In the genomic region with DNA sequence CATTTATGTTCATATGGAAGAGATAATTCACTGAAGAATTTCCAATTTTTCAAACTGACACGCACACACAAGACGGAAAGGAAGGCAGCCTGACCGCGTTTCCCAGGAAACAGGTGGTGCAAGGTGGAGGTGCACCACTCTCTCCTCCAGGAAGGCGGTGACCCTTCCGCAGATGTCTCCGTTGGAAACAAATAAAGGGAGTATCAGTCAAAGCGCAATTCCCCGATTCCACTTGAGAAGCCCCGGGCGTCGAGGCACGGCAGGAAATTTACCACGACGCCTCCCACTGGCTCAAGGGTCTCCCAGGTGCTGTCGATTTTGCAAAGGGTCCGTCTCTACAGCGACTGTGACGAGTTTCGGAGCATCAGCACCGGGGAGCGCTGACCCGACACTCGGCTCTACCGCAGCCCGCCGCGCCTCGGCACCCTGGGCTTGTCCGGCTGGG, we compare ENCODE assay signal across 8 cellular contexts. TPM values are rescaled to one million over a fixed set of nuclear protein-coding genes. Genes with fewer than 3 reads are reported as not detected.
DNase-seq lines count a peak whose midpoint lies in the region; ATAC-seq and TF ChIP-seq lines count a peak whose summit lies in the region.

No MANE protein-coding gene starts in this region.

- peaks cover 8 to 13% of the 10 kb centered on the region in 2 donors for H3K27me3 Mint-ChIP-seq in CD8-positive, alpha-beta memory T cell

- CTCF ChIA-PET in CD8-positive, alpha-beta memory T cell (lab: Charles Lee) = no interaction called here

- WGBS in right lobe of liver (ENCODE audit: insufficient coverage, low coverage, low lambda C conversion rate, missing lambda C conversion rate) = 3% methylated on average over 15 of the region's 30 CpGs

- peaks cover 15% of the 10 kb centered on the region for H3K4me1 ChIP-seq in CD8-positive, alpha-beta memory T cell (ENCODE audit: insufficient read depth, low read length)
- H3K4me1 ChIP-seq in HUES48 (ENCODE audit: control insufficient read depth, insufficient read depth, low read length) = peaks cover 11% of the 10 kb centered on the region
- H3K4me1 ChIP-seq in right lobe of liver = peaks cover 0 to 31% (median 10%) of the 10 kb centered on the region in 4 donors
- peaks cover 13% of the 10 kb centered on the region for H3K4me1 ChIP-seq in upper lobe of right lung

- peaks cover 4% of the 10 kb centered on the region for H3K27me3 ChIP-seq in CD8-positive, alpha-beta memory T cell (ENCODE audit: insufficient read depth, low read length, poor library complexity, severe bottlenecking)
- peaks cover 38% of the 10 kb centered on the region for H3K27me3 ChIP-seq in HUES48 (ENCODE audit: control insufficient read depth, insufficient read depth, low read length)
- no peaks in the 10 kb centered on the region for H3K27me3 ChIP-seq in right lobe of liver
- H3K27me3 ChIP-seq in upper lobe of right lung = no peaks in the 10 kb centered on the region

- ATAC-seq in right lobe of liver (no peak), upper lobe of right lung (no peak), HG02852 (IDR thresholded peaks at IDR 0.05; ENCODE audit: unreplicated experiment) (no peak), GM18520 (IDR thresholded peaks at IDR 0.05; ENCODE audit: unreplicated experiment) (no peak)

- H3K9me3 Mint-ChIP-seq in CD8-positive, alpha-beta memory T cell = peaks cover 0 to 12% (median 7%) of the 10 kb centered on the region in 5 donors

- H3K4me1 Mint-ChIP-seq in CD8-positive, alpha-beta memory T cell = peaks cover 21 to 29% (median 28%) of the 10 kb centered on the region in 3 donors

- H3K36me3 Mint-ChIP-seq in CD8-positive, alpha-beta memory T cell = peaks cover 9 to 16% (median 9%) of the 10 kb centered on the region in 3 donors

- POLR2A ChIA-PET in CD8-positive, alpha-beta memory T cell (lab: Charles Lee) = no interaction called here

- H3K27ac ChIP-seq in CD8-positive, alpha-beta memory T cell (ENCODE audit: low read depth, low read length) = peak overlapping the region; percentile 1
- no peak overlapping the region for H3K27ac ChIP-seq in HUES48 (ENCODE audit: low read depth, low read length)
- H3K27ac ChIP-seq in right lobe of liver = peak overlapping the region; percentile 83 to 95 (median 92)
- H3K27ac ChIP-seq in upper lobe of right lung = peak overlapping the region; percentile 88

- peak overlapping the region; percentile 49 for H3K4me3 ChIP-seq in CD8-positive, alpha-beta memory T cell (ENCODE audit: low read length)
- H3K4me3 ChIP-seq in HUES48 (ENCODE audit: low read depth, low read length) (peak overlapping the region; percentile 81), astrocyte of the spinal cord (ENCODE audit: low read depth, low read length) (peak overlapping the region; percentile 75), right lobe of liver (peak overlapping the region; percentile 77 to 90 (median 85)), upper lobe of right lung (peak overlapping the region; percentile 87)

- H3K4me3 Mint-ChIP-seq in CD8-positive, alpha-beta memory T cell = peak overlapping the region; percentile 84 to 94 (median 90)

- in situ Hi-C loops in astrocyte of the spinal cord (cut with HindIII; ENCODE audit: low sequenced_read_pairs) = no loop called here

- H3K36me3 ChIP-seq in CD8-positive, alpha-beta memory T cell (ENCODE audit: insufficient read depth, low read length) = no peaks in the 10 kb centered on the region
- no peaks in the 10 kb centered on the region for H3K36me3 ChIP-seq in HUES48 (ENCODE audit: control insufficient read depth, insufficient read depth, low read length)
- no peaks in the 10 kb centered on the region for H3K36me3 ChIP-seq in right lobe of liver
- no peaks in the 10 kb centered on the region for H3K36me3 ChIP-seq in upper lobe of right lung

- peak overlapping the region; percentile 67; the same call in 1 of the 2 replicates for H3K9ac ChIP-seq in HUES48 (ENCODE audit: low read depth, low read length)

- peak overlapping the region; percentile 27 to 92 (median 86) for H3K27ac Mint-ChIP-seq in CD8-positive, alpha-beta memory T cell

- no peak for DNase-seq in CD8-positive, alpha-beta memory T cell
- DNase-seq in astrocyte of the spinal cord (ENCODE audit: low read depth, low spot score) (no peak), right lobe of liver (peak in 1 of 3 donors; percentile 26), upper lobe of right lung (no peak), NOMO-1 treated with DMSO at 0.1 percent for 48 hours (lab: John Stamatoyannopoulos, UW; ENCODE audit: unreplicated experiment) (no peak)

- intact Hi-C loops in right lobe of liver (cut with DNase I) (no loop called here), upper lobe of right lung (cut with DNase I) (no loop called here)

- TF ChIP-seq POLR2A in right lobe of liver (IDR thresholded peaks at IDR 0.05) = no peak

- TF ChIP-seq CTCF in astrocyte of the spinal cord (IDR thresholded peaks at IDR 0.05; ENCODE audit: low read depth, low read length) = no peak
- no peak for TF ChIP-seq CTCF in right lobe of liver (IDR thresholded peaks at IDR 0.05)
- no peak for TF ChIP-seq CTCF in upper lobe of right lung (IDR thresholded peaks at IDR 0.05)

- H3K9me3 ChIP-seq in CD8-positive, alpha-beta memory T cell (ENCODE audit: low read length) = no peaks in the 10 kb centered on the region
- H3K9me3 ChIP-seq in HUES48 (ENCODE audit: control insufficient read depth, insufficient read depth, low read length) = no peaks in the 10 kb centered on the region
- H3K9me3 ChIP-seq in right lobe of liver = no peaks in the 10 kb centered on the region
- no peaks in the 10 kb centered on the region for H3K9me3 ChIP-seq in upper lobe of right lung

RNA-seq across cellular contexts. Expression of a gene that starts 0.8 kb away (rescaled TPM):
- 1 to 10 TPM; 4.1 to 4.4 TPM for total RNA-seq in CD8-positive, alpha-beta memory T cell
- polyA plus RNA-seq in CD8-positive, alpha-beta memory T cell = 3.2 TPM
- total RNA-seq in right lobe of liver = 10 to 100 TPM in 5 of 6 experiments, 1 to 10 TPM in 1; 8.5 to 16.8 (median 13.8) TPM
- 5.1 TPM for total RNA-seq in upper lobe of right lung

RNA-seq across cellular contexts. Expression of a gene that starts 53.6 kb away (rescaled TPM):
- total RNA-seq in CD8-positive, alpha-beta memory T cell = 1 to 10 TPM; 1.4 TPM
- 1.6 TPM for polyA plus RNA-seq in CD8-positive, alpha-beta memory T cell
- total RNA-seq in right lobe of liver (10 to 100 TPM; 28.3 to 82.5 (median 51.7) TPM), upper lobe of right lung (33.4 TPM)

Comparison
In these comparisons a context has a peak if more than half of its experiments do, and no peak if none do; other contexts are left out.
1. RNA of a gene that starts 53.6 kb away (total RNA-seq): 28.3 to 82.5 TPM in right lobe of liver and 33.4 TPM in upper lobe of right lung (single experiment); 1.4 TPM in CD8-positive, alpha-beta memory T cell; every median in the first group is over 10 times any median in the second.
2. Peak in every context shown above with its lines, with median percentiles within 50 percentile points of each other: H3K4me3 ChIP-seq.